ENCODE assay signal across 13 cellular contexts in genomic region chr10:99593312-99593711, GRCh38.
"Had no signal": no experiment of that assay in that cellular context is flagged by ENCODE, and none has a peak within 500 bp of the region (broad histone marks: within the 10 kb centered on the region; RNA-seq: fewer than 3 reads in every experiment).

No MANE protein-coding gene starts in this region.

- H3K9me3 Mint-ChIP-seq: activated naive CD8-positive, alpha-beta T cell treated with anti-CD3 and anti-CD28 coated beads for 36 hours; activated T-cell treated with anti-CD3 and anti-CD28 coated beads, Interleukin-2, amount 50 U/mL, for 24 hours; nephron; stimulated activated naive CD8-positive, alpha-beta T cell treated with anti-CD3 and anti-CD28 coated beads, Interleukin-15, amount 100 ng/mL, for 72 hours had no signal

- H3K27me3 ChIP-seq: testis had no signal

- H3K36me3 Mint-ChIP-seq: activated naive CD8-positive, alpha-beta T cell treated with anti-CD3 and anti-CD28 coated beads for 36 hours had no signal

- DNase-seq: activated CD4-positive, alpha-beta T cell treated with anti-CD3 and anti-CD28 coated beads, Interleukin-2, amount 50 U/mL, for 4 hours; activated CD4-positive, CD25-positive, alpha-beta regulatory T cell; activated gamma-delta T cell; activated naive CD8-positive, alpha-beta T cell treated with anti-CD3 and anti-CD28 coated beads for 36 hours; activated T-cell treated with anti-CD3 and anti-CD28 coated beads, Interleukin-2, amount 50 U/mL, for 24 hours; anterior cingulate cortex; foreskin fibroblast; stimulated activated CD4-positive, alpha-beta T cell treated with anti-CD3 and anti-CD28 coated beads, Interleukin-15, amount 100 ng/mL, for 24 hours; stimulated activated CD4-positive, alpha-beta T cell treated with anti-CD3 and anti-CD28 coated beads, Interleukin-4, amount 100 ng/mL, for 4 hours; stimulated activated naive CD8-positive, alpha-beta T cell treated with anti-CD3 and anti-CD28 coated beads, Interleukin-15, amount 100 ng/mL, for 72 hours; testis had no signal

- H3K4me1 ChIP-seq: esophagus muscularis mucosa, testis had no signal

- H3K36me3 ChIP-seq: esophagus muscularis mucosa had no signal

- H3K27me3 Mint-ChIP-seq: activated T-cell treated with anti-CD3 and anti-CD28 coated beads, Interleukin-2, amount 50 U/mL, for 24 hours had no signal

- H3K27ac Mint-ChIP-seq: activated naive CD8-positive, alpha-beta T cell treated with anti-CD3 and anti-CD28 coated beads for 36 hours; activated T-cell treated with anti-CD3 and anti-CD28 coated beads, Interleukin-2, amount 50 U/mL, for 24 hours; nephron; stimulated activated naive CD8-positive, alpha-beta T cell treated with anti-CD3 and anti-CD28 coated beads, Interleukin-15, amount 100 ng/mL, for 72 hours had no signal

- H3K4me3 ChIP-seq: esophagus muscularis mucosa, testis had no signal

- ATAC-seq: stimulated activated naive CD8-positive, alpha-beta T cell treated with anti-CD3 and anti-CD28 coated beads, Interleukin-15, amount 100 ng/mL, for 72 hours had no signal

- H3K27ac ChIP-seq: esophagus muscularis mucosa, testis had no signal

- H3K4me3 Mint-ChIP-seq: activated naive CD8-positive, alpha-beta T cell treated with anti-CD3 and anti-CD28 coated beads for 36 hours; activated T-cell treated with anti-CD3 and anti-CD28 coated beads, Interleukin-2, amount 50 U/mL, for 24 hours; nephron; stimulated activated naive CD8-positive, alpha-beta T cell treated with anti-CD3 and anti-CD28 coated beads, Interleukin-15, amount 100 ng/mL, for 72 hours had no signal

- H3K4me1 Mint-ChIP-seq: activated naive CD8-positive, alpha-beta T cell treated with anti-CD3 and anti-CD28 coated beads for 36 hours; stimulated activated naive CD8-positive, alpha-beta T cell treated with anti-CD3 and anti-CD28 coated beads, Interleukin-15, amount 100 ng/mL, for 72 hours had no signal

- H3K9me3 ChIP-seq: esophagus muscularis mucosa, testis had no signal
